1 cellular context compared by ENCODE assay signal in the genomic region with DNA sequence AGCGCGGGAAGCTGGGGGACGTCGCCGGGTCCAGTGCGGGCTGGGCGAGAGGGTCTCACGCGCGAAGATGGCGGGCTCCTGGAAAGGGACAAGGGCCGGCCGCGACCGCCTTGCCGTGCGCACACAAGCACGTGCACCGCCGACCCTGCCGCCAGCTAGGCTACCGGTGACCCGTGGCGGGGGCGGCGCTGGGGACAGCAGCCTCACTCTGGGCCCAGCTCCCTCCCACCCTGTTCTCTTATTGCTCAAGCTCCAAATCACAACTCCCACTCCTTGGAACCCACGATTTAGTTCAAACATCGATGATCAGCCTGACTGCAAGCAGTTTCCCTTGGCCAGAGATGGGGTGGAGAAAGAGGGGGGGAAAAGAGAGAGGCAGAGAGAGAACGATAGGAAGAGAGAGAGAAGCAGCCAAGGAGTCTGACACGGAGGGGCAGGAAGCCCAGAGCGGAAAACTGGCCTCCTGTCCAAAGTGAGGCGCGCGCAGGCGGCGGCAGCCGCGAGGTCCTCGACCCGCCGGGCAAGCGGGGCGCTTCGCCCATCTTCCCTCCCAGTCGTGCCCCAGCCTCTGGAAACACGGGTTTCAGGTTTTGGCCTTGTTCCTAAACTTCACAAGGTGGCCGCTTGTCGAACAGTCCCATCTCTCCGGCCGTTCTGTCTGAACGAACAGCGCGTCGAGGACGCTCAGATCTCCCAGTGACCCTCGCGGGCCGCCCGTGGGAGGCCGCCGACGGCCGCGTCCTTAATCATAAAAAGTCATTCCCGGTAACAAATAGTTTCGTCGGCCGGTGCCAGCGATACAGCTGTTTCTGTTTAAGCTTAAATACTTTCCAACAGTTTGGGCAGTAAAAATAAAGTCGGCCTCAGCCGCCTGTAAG.
TF ChIP-seq lines count a peak whose summit lies in the region.

No MANE protein-coding gene starts in this region.

TF ChIP-seq in HepG2, 621 proteins besides CTCF, POLR2A, EP300 and RAD21 (continued from another document and continues in another):
- TF ChIP-seq, protein P1, sequence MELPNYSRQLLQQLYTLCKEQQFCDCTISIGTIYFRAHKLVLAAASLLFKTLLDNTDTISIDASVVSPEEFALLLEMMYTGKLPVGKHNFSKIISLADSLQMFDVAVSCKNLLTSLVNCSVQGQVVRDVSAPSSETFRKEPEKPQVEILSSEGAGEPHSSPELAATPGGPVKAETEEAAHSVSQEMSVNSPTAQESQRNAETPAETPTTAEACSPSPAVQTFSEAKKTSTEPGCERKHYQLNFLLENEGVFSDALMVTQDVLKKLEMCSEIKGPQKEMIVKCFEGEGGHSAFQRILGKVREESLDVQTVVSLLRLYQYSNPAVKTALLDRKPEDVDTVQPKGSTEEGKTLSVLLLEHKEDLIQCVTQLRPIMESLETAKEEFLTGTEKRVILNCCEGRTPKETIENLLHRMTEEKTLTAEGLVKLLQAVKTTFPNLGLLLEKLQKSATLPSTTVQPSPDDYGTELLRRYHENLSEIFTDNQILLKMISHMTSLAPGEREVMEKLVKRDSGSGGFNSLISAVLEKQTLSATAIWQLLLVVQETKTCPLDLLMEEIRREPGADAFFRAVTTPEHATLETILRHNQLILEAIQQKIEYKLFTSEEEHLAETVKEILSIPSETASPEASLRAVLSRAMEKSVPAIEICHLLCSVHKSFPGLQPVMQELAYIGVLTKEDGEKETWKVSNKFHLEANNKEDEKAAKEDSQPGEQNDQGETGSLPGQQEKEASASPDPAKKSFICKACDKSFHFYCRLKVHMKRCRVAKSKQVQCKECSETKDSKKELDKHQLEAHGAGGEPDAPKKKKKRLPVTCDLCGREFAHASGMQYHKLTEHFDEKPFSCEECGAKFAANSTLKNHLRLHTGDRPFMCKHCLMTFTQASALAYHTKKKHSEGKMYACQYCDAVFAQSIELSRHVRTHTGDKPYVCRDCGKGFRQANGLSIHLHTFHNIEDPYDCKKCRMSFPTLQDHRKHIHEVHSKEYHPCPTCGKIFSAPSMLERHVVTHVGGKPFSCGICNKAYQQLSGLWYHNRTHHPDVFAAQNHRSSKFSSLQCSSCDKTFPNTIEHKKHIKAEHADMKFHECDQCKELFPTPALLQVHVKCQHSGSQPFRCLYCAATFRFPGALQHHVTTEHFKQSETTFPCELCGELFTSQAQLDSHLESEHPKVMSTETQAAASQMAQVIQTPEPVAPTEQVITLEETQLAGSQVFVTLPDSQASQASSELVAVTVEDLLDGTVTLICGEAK (IDR thresholded peaks at IDR 0.05): no peak
- TF ChIP-seq, protein P1 (CRISPR knock-in tag; IDR thresholded peaks at IDR 0.05): peak; percentile 23; the same call in 1 of the 2 replicates
- TF ChIP-seq CBX2 (IDR thresholded peaks at IDR 0.05; ENCODE audit: low read depth, low read length) (peak; percentile 84; the same call in 1 of the 2 replicates), CBX2 (CRISPR knock-in tag; IDR thresholded peaks at IDR 0.05; ENCODE audit: low read depth) (0 out of 2 replicates have a peak, but pooled peaks have one; percentile 10), ZNF543 (CRISPR knock-in tag; IDR thresholded peaks at IDR 0.05) (no peak), DNMT1 (CRISPR knock-in tag; IDR thresholded peaks at IDR 0.05) (peak; percentile 79; the same call in 1 of the 2 replicates), ZNF709 (CRISPR knock-in tag; IDR thresholded peaks at IDR 0.05) (peak; percentile 67; the same call in 1 of the 2 replicates), ZNF761 (CRISPR knock-in tag; conservative IDR thresholded peaks at IDR 0.05) (no peak), JUNB (CRISPR knock-in tag; IDR thresholded peaks at IDR 0.05; ENCODE audit: borderline replicate concordance) (no peak), ZBTB42 (CRISPR knock-in tag; IDR thresholded peaks at IDR 0.05) (no peak; the same call in 1 of the 2 replicates), ZNF253 (CRISPR knock-in tag; IDR thresholded peaks at IDR 0.05; ENCODE audit: borderline replicate concordance) (0 out of 2 replicates have a peak, but pooled peaks have one; percentile 25), ZNF230 (CRISPR knock-in tag; IDR thresholded peaks at IDR 0.05) (no peak), ZNF343 (CRISPR knock-in tag; IDR thresholded peaks at IDR 0.05) (peak; percentile 18; the same call in 1 of the 2 replicates), MBD4 (IDR thresholded peaks at IDR 0.05; ENCODE audit: borderline replicate concordance, low read length) (no peak), AGO2 (optimal IDR thresholded peaks at IDR 0.05; ENCODE audit: low read depth, low read length) (peak; percentile 52), FLYWCH1 (CRISPR knock-in tag; IDR thresholded peaks at IDR 0.05) (no peak), SKI (IDR thresholded peaks at IDR 0.05; ENCODE audit: partially characterized antibody) (no peak), NFKBIZ (CRISPR knock-in tag; IDR thresholded peaks at IDR 0.05) (no peak), KLF13 (CRISPR knock-in tag; IDR thresholded peaks at IDR 0.05) (peak; percentile 62; the same call in 1 of the 2 replicates), ZNF562 (CRISPR knock-in tag; IDR thresholded peaks at IDR 0.05; ENCODE audit: borderline replicate concordance) (no peak), HOXA5 (CRISPR knock-in tag; IDR thresholded peaks at IDR 0.05) (0 out of 2 replicates have a peak, but pooled peaks have one; percentile 29), ZFP90 (CRISPR knock-in tag; IDR thresholded peaks at IDR 0.05; ENCODE audit: borderline replicate concordance) (peak; percentile 64; the same call in 1 of the 2 replicates), ZNF329 (CRISPR knock-in tag; IDR thresholded peaks at IDR 0.05; ENCODE audit: low read depth) (no peak), ZNF331 (CRISPR knock-in tag; IDR thresholded peaks at IDR 0.05) (no peak), RFXAP (CRISPR knock-in tag; IDR thresholded peaks at IDR 0.05; ENCODE audit: borderline replicate concordance) (0 out of 2 replicates have a peak, but pooled peaks have one; percentile 54), ZNF616 (CRISPR knock-in tag; IDR thresholded peaks at IDR 0.05; ENCODE audit: low read depth) (no peak), ZNF83 (CRISPR knock-in tag; IDR thresholded peaks at IDR 0.05; ENCODE audit: borderline replicate concordance) (no peak), ZNF577 (CRISPR knock-in tag; IDR thresholded peaks at IDR 0.05; ENCODE audit: borderline replicate concordance, low read depth) (no peak), SMAD1 (CRISPR knock-in tag; IDR thresholded peaks at IDR 0.05; ENCODE audit: borderline replicate concordance, low read depth) (0 out of 2 replicates have a peak, but pooled peaks have one; percentile 60)
- TF ChIP-seq, protein P2, sequence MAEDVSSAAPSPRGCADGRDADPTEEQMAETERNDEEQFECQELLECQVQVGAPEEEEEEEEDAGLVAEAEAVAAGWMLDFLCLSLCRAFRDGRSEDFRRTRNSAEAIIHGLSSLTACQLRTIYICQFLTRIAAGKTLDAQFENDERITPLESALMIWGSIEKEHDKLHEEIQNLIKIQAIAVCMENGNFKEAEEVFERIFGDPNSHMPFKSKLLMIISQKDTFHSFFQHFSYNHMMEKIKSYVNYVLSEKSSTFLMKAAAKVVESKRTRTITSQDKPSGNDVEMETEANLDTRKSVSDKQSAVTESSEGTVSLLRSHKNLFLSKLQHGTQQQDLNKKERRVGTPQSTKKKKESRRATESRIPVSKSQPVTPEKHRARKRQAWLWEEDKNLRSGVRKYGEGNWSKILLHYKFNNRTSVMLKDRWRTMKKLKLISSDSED (CRISPR knock-in tag; IDR thresholded peaks at IDR 0.05): no peak
- TF ChIP-seq, protein P3, sequence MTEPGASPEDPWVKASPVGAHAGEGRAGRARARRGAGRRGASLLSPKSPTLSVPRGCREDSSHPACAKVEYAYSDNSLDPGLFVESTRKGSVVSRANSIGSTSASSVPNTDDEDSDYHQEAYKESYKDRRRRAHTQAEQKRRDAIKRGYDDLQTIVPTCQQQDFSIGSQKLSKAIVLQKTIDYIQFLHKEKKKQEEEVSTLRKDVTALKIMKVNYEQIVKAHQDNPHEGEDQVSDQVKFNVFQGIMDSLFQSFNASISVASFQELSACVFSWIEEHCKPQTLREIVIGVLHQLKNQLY (CRISPR knock-in tag; IDR thresholded peaks at IDR 0.05): no peak
- TF ChIP-seq, protein P4, sequence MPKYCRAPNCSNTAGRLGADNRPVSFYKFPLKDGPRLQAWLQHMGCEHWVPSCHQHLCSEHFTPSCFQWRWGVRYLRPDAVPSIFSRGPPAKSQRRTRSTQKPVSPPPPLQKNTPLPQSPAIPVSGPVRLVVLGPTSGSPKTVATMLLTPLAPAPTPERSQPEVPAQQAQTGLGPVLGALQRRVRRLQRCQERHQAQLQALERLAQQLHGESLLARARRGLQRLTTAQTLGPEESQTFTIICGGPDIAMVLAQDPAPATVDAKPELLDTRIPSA (CRISPR knock-in tag; IDR thresholded peaks at IDR 0.05; ENCODE audit: borderline replicate concordance): no peak
- TF ChIP-seq, protein P5, sequence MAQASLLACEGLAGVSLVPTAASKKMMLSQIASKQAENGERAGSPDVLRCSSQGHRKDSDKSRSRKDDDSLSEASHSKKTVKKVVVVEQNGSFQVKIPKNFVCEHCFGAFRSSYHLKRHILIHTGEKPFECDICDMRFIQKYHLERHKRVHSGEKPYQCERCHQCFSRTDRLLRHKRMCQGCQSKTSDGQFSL (CRISPR knock-in tag; IDR thresholded peaks at IDR 0.05): no peak
- TF ChIP-seq, protein P6, sequence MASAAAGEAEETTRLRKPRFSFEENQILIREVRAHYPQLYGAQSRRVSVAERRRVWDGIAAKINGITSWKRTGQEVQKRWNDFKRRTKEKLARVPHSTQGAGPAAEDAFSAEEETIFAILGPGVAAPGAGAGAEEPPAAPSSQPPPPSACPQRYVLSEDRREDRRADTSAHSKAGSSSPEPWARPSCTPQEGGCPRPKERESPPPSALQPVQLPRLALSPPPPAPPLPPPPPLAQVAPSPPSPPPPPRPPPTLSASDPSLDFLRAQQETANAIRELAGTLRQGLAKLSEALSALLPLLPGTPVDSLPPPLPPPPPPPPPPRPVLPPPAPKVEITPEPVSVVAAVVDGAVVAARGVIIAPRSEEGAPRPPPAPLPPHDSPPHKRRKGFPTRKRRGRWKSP (CRISPR knock-in tag; IDR thresholded peaks at IDR 0.05): no peak
- TF ChIP-seq, protein P7, sequence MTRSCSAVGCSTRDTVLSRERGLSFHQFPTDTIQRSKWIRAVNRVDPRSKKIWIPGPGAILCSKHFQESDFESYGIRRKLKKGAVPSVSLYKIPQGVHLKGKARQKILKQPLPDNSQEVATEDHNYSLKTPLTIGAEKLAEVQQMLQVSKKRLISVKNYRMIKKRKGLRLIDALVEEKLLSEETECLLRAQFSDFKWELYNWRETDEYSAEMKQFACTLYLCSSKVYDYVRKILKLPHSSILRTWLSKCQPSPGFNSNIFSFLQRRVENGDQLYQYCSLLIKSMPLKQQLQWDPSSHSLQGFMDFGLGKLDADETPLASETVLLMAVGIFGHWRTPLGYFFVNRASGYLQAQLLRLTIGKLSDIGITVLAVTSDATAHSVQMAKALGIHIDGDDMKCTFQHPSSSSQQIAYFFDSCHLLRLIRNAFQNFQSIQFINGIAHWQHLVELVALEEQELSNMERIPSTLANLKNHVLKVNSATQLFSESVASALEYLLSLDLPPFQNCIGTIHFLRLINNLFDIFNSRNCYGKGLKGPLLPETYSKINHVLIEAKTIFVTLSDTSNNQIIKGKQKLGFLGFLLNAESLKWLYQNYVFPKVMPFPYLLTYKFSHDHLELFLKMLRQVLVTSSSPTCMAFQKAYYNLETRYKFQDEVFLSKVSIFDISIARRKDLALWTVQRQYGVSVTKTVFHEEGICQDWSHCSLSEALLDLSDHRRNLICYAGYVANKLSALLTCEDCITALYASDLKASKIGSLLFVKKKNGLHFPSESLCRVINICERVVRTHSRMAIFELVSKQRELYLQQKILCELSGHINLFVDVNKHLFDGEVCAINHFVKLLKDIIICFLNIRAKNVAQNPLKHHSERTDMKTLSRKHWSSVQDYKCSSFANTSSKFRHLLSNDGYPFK (CRISPR knock-in tag; IDR thresholded peaks at IDR 0.05; ENCODE audit: borderline replicate concordance): peak; percentile 16; the same call in 1 of the 2 replicates
- TF ChIP-seq, protein P8, sequence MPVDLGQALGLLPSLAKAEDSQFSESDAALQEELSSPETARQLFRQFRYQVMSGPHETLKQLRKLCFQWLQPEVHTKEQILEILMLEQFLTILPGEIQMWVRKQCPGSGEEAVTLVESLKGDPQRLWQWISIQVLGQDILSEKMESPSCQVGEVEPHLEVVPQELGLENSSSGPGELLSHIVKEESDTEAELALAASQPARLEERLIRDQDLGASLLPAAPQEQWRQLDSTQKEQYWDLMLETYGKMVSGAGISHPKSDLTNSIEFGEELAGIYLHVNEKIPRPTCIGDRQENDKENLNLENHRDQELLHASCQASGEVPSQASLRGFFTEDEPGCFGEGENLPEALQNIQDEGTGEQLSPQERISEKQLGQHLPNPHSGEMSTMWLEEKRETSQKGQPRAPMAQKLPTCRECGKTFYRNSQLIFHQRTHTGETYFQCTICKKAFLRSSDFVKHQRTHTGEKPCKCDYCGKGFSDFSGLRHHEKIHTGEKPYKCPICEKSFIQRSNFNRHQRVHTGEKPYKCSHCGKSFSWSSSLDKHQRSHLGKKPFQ (CRISPR knock-in tag; IDR thresholded peaks at IDR 0.05; ENCODE audit: insufficient replicate concordance): no peak
- TF ChIP-seq, protein P9, sequence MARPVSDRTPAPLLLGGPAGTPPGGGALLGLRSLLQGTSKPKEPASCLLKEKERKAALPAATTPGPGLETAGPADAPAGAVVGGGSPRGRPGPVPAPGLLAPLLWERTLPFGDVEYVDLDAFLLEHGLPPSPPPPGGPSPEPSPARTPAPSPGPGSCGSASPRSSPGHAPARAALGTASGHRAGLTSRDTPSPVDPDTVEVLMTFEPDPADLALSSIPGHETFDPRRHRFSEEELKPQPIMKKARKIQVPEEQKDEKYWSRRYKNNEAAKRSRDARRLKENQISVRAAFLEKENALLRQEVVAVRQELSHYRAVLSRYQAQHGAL (CRISPR knock-in tag; IDR thresholded peaks at IDR 0.05; ENCODE audit: not compliant biosample characterization): peak; percentile 42
